In genomic region chr9:4614627-4615026, GRCh38 we compare ENCODE assay signal across 21 cellular contexts. TPM values are rescaled to one million over a fixed set of nuclear protein-coding genes. Genes with fewer than 3 reads are reported as not detected.
DNase-seq lines count a peak whose midpoint lies in the region; ATAC-seq and TF ChIP-seq lines count a peak whose summit lies in the region.
"Had no signal": no experiment of that assay in that cellular context is flagged by ENCODE, and none has a peak within 500 bp of the region (broad histone marks: within the 10 kb centered on the region; RNA-seq: fewer than 3 reads in every experiment).

No MANE protein-coding gene starts in this region.

- intact Hi-C loops in right lobe of liver (cut with DNase I): no loop called here

- CTCF ChIA-PET in HEK293T (lab: Yijun Ruan, JAX): no interaction called here

- ATAC-seq in right lobe of liver: peak; percentile 88 to 90 (median 88)
- ATAC-seq: GM12878, HCT116 had no signal

- no peaks in the 10 kb centered on the region for H3K27me3 ChIP-seq in right lobe of liver
- H3K27me3 ChIP-seq: MG63 had no signal

- DNase-seq in GM04503 (ENCODE audit: low read depth): peak; percentile 21
- peak; percentile 26 for DNase-seq in RKO (ENCODE audit: low spot score)
- DNase-seq in right lobe of liver: no peak
- DNase-seq in cerebellar cortex (ENCODE audit: low spot score): no peak
- DNase-seq in activated T-cell treated with anti-CD3 and anti-CD28 coated beads for 4 hours: no peak
- DNase-seq in HEK293T (ENCODE audit: extremely low spot score): no peak
- DNase-seq in NCI-H69 (lab: John Stamatoyannopoulos, UW): no peak
- DNase-seq: ACHN; CD8-positive, alpha-beta memory T cell; GOT3; Karpas-422; NCI-H1048; NCI-H1417 treated with DMSO at 0.1 percent for 48 hours; NCI-H187; NCI-H446; OCI-M1; Right ventricle myocardium superior had no signal

- 14% methylated on average over 1 of the region's 1 CpG for WGBS in right lobe of liver (ENCODE audit: insufficient coverage, low coverage, low lambda C conversion rate, missing lambda C conversion rate)

- TF ChIP-seq CTCF in right lobe of liver (IDR thresholded peaks at IDR 0.05): no peak

- H3K9me3 ChIP-seq in right lobe of liver: no peaks in the 10 kb centered on the region
- H3K9me3 ChIP-seq: MG63 had no signal

- POLR2A ChIA-PET in HEK293T (lab: Yijun Ruan, JAX): interaction anchor here (0.6 kb wide), 1 partner anchor 1086 kb away, joined by 3 read pairs; no protein-coding TSS in a partner anchor

- peak overlapping the region; percentile 65 to 86 (median 86) for H3K27ac ChIP-seq in right lobe of liver
- H3K27ac ChIP-seq: C4-2B had no signal

- H3K4me1 ChIP-seq in right lobe of liver: peaks cover 0 to 23% (median 8%) of the 10 kb centered on the region in 4 donors

- H3K4me3 ChIP-seq in right lobe of liver: peak overlapping the region; percentile 7 to 56 (median 34)
- H3K4me3 ChIP-seq: GM12878, MG63 had no signal

- H3K36me3 ChIP-seq in right lobe of liver: no peaks in the 10 kb centered on the region
- H3K36me3 ChIP-seq: MG63 had no signal

- no peak for TF ChIP-seq POLR2A in right lobe of liver (IDR thresholded peaks at IDR 0.05)

TF ChIP-seq in HEK293T, 16 proteins besides CTCF, POLR2A, EP300 and RAD21:
- no peak for TF ChIP-seq SP1 (IDR thresholded peaks at IDR 0.05)
- no peak for TF ChIP-seq NFRKB (IDR thresholded peaks at IDR 0.05)
- no peak for TF ChIP-seq HDGF (IDR thresholded peaks at IDR 0.05; ENCODE audit: borderline replicate concordance)

RNA-seq across cellular contexts. Expression of gene PLPP6, which starts 47.5 kb away (rescaled TPM):
- total RNA-seq in right lobe of liver: 10 to 100 TPM in 2 of 6 experiments, 1 to 10 TPM in 4; 7.8 to 12.4 (median 9.3) TPM

RNA-seq across cellular contexts. Expression of gene SPATA6L, which starts 51.7 kb away (rescaled TPM):
- 10 to 100 TPM in 1 of 6 experiments, 1 to 10 TPM in 5; 3.7 to 18.8 (median 5.0) TPM for total RNA-seq in right lobe of liver

Comparison
In these comparisons a context has a peak if more than half of its experiments do, and no peak if none do; other contexts are left out.
1. DNase-seq: peak in GM04503 (single experiment) and RKO (single experiment); none in right lobe of liver (0 of 3), cerebellar cortex (single experiment), activated T-cell treated with anti-CD3 and anti-CD28 coated beads for 4 hours (single experiment), HEK293T (single experiment) and NCI-H69 (single experiment).